Comparison of ENCODE assay signal across 18 cellular contexts in genomic region chr1:225670356-225670755, GRCh38. TPM values are rescaled to one million over a fixed set of nuclear protein-coding genes. Genes with fewer than 3 reads are reported as not detected.
"Had no signal": no experiment of that assay in that cellular context is flagged by ENCODE, and none has a peak within 500 bp of the region (broad histone marks: within the 10 kb centered on the region; RNA-seq: fewer than 3 reads in every experiment).

No MANE protein-coding gene starts in this region.

- H3K27ac ChIP-seq: gastrocnemius medialis, left ventricle myocardium inferior, pancreas, upper lobe of right lung had no signal

- H3K27ac Mint-ChIP-seq: activated CD4-positive, alpha-beta T cell treated with anti-CD3 and anti-CD28 coated beads, Interleukin-2, amount 10 ng/mL, durations not matched to agents 24 days and 14 days; activated CD8-positive, alpha-beta T cell treated with anti-CD3 and anti-CD28 coated beads, Interleukin-2, amount 10 ng/mL, durations not matched to agents 7 days and 5 days; activated naive CD4-positive, alpha-beta T cell treated with anti-CD3 and anti-CD28 coated beads, Interleukin-2, amount 10 ng/mL, durations not matched to agents 7 days and 5 days; activated naive CD8-positive, alpha-beta T cell treated with anti-CD3 and anti-CD28 coated beads, Interleukin-2, amount 50 U/mL, for 24 hours; memory B cell; naive thymus-derived CD4-positive, alpha-beta T cell; stimulated activated naive B cell treated with anti-CD40 and anti-IgM and Interleukin-4, amounts not matched to agents 10 μg/mL and 1 μg/mL and 100 μg/mL, for 72 hours had no signal

- DNase-seq: activated CD4-positive, alpha-beta T cell treated with anti-CD3 and anti-CD28 coated beads, Interleukin-2, amount 10 ng/mL, durations not matched to agents 24 days and 14 days; activated CD8-positive, alpha-beta T cell treated with anti-CD3 and anti-CD28 coated beads, Interleukin-2, amount 10 ng/mL, durations not matched to agents 7 days and 5 days; activated naive CD4-positive, alpha-beta T cell treated with anti-CD3 and anti-CD28 coated beads, Interleukin-2, amount 10 ng/mL, durations not matched to agents 7 days and 5 days; activated naive CD8-positive, alpha-beta T cell treated with anti-CD3 and anti-CD28 coated beads, Interleukin-2, amount 50 U/mL, for 24 hours; activated T-cell treated with anti-CD3 and anti-CD28 coated beads, Interleukin-2, amount 50 U/mL, for 4 hours; anterior cingulate cortex; cerebellar nuclear complex; effector CD4-positive, alpha-beta T cell; gastrocnemius medialis; head of caudate nucleus; left ventricle myocardium inferior; mucosa of descending colon; naive thymus-derived CD4-positive, alpha-beta T cell; pancreas; stimulated activated naive B cell treated with anti-CD40 and anti-IgM and Interleukin-4, amounts not matched to agents 10 μg/mL and 1 μg/mL and 100 μg/mL, for 72 hours; T-helper 9 cell; upper lobe of right lung had no signal

- H3K27me3 ChIP-seq: gastrocnemius medialis, pancreas, upper lobe of right lung had no signal

- H3K9me3 Mint-ChIP-seq: activated CD4-positive, alpha-beta T cell treated with anti-CD3 and anti-CD28 coated beads, Interleukin-2, amount 10 ng/mL, durations not matched to agents 24 days and 14 days; activated naive CD4-positive, alpha-beta T cell treated with anti-CD3 and anti-CD28 coated beads, Interleukin-2, amount 10 ng/mL, durations not matched to agents 7 days and 5 days; activated naive CD8-positive, alpha-beta T cell treated with anti-CD3 and anti-CD28 coated beads, Interleukin-2, amount 50 U/mL, for 24 hours; activated T-cell treated with anti-CD3 and anti-CD28 coated beads, Interleukin-2, amount 50 U/mL, for 4 hours; memory B cell; stimulated activated naive B cell treated with anti-CD40 and anti-IgM and Interleukin-4, amounts not matched to agents 10 μg/mL and 1 μg/mL and 100 μg/mL, for 72 hours had no signal

- H3K36me3 Mint-ChIP-seq: activated naive CD4-positive, alpha-beta T cell treated with anti-CD3 and anti-CD28 coated beads, Interleukin-2, amount 10 ng/mL, durations not matched to agents 7 days and 5 days; memory B cell; naive thymus-derived CD4-positive, alpha-beta T cell; stimulated activated naive B cell treated with anti-CD40 and anti-IgM and Interleukin-4, amounts not matched to agents 10 μg/mL and 1 μg/mL and 100 μg/mL, for 72 hours had no signal

- FAIRE-seq: pancreas had no signal

- H3K4me3 Mint-ChIP-seq: activated CD4-positive, alpha-beta T cell treated with anti-CD3 and anti-CD28 coated beads, Interleukin-2, amount 10 ng/mL, durations not matched to agents 24 days and 14 days; activated CD8-positive, alpha-beta T cell treated with anti-CD3 and anti-CD28 coated beads, Interleukin-2, amount 10 ng/mL, durations not matched to agents 7 days and 5 days; activated naive CD4-positive, alpha-beta T cell treated with anti-CD3 and anti-CD28 coated beads, Interleukin-2, amount 10 ng/mL, durations not matched to agents 7 days and 5 days; activated naive CD8-positive, alpha-beta T cell treated with anti-CD3 and anti-CD28 coated beads, Interleukin-2, amount 50 U/mL, for 24 hours; activated T-cell treated with anti-CD3 and anti-CD28 coated beads, Interleukin-2, amount 50 U/mL, for 4 hours; memory B cell; naive thymus-derived CD4-positive, alpha-beta T cell; stimulated activated naive B cell treated with anti-CD40 and anti-IgM and Interleukin-4, amounts not matched to agents 10 μg/mL and 1 μg/mL and 100 μg/mL, for 72 hours had no signal

- H3K4me3 ChIP-seq: gastrocnemius medialis, left ventricle myocardium inferior, mucosa of descending colon, pancreas, upper lobe of right lung had no signal

- H3K9me3 ChIP-seq: gastrocnemius medialis, left ventricle myocardium inferior, mucosa of descending colon, pancreas, upper lobe of right lung had no signal

- H3K4me1 ChIP-seq: gastrocnemius medialis, left ventricle myocardium inferior, pancreas, upper lobe of right lung had no signal

- H3K27me3 Mint-ChIP-seq: activated naive CD4-positive, alpha-beta T cell treated with anti-CD3 and anti-CD28 coated beads, Interleukin-2, amount 10 ng/mL, durations not matched to agents 7 days and 5 days; stimulated activated naive B cell treated with anti-CD40 and anti-IgM and Interleukin-4, amounts not matched to agents 10 μg/mL and 1 μg/mL and 100 μg/mL, for 72 hours had no signal

- H3K4me1 Mint-ChIP-seq: activated CD4-positive, alpha-beta T cell treated with anti-CD3 and anti-CD28 coated beads, Interleukin-2, amount 10 ng/mL, durations not matched to agents 24 days and 14 days; activated naive CD4-positive, alpha-beta T cell treated with anti-CD3 and anti-CD28 coated beads, Interleukin-2, amount 10 ng/mL, durations not matched to agents 7 days and 5 days; activated naive CD8-positive, alpha-beta T cell treated with anti-CD3 and anti-CD28 coated beads, Interleukin-2, amount 50 U/mL, for 24 hours; naive thymus-derived CD4-positive, alpha-beta T cell; stimulated activated naive B cell treated with anti-CD40 and anti-IgM and Interleukin-4, amounts not matched to agents 10 μg/mL and 1 μg/mL and 100 μg/mL, for 72 hours had no signal

- H3K36me3 ChIP-seq: gastrocnemius medialis, left ventricle myocardium inferior, pancreas, upper lobe of right lung had no signal

RNA-seq across cellular contexts. Expression of gene ENAH, which starts 17.4 kb away (rescaled TPM):
- total RNA-seq: activated CD8-positive, alpha-beta T cell treated with anti-CD3 and anti-CD28 coated beads, Interleukin-2, amount 10 ng/mL, durations not matched to agents 7 days and 5 days had no signal
- polyA plus RNA-seq: naive thymus-derived CD4-positive, alpha-beta T cell had no signal
